In the genomic region with DNA sequence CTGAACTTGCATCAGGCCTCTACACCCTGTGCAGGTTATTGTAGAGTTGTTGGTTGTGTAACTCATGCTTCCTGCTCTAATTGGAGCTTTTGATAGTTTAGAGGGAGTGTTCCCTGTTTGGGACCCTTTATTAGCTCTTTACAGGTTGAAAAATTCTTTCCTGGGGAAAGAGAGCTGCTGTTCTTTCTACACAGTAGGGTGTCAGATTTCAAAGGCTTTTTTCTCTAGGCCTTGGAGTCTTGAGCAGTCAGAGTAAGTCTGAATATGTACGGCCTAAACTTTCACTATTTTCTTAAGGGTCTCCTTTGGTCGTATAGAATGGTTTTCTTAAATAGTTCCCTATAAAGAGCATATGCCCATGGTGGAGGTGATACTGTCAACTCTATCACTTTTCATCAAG, we compare ENCODE assay signal across 16 cellular contexts.
"Had no signal": no experiment of that assay in that cellular context is flagged by ENCODE, and none has a peak within 500 bp of the region (broad histone marks: within the 10 kb centered on the region; RNA-seq: fewer than 3 reads in every experiment).

No MANE protein-coding gene starts in this region.

- H3K4me3 Mint-ChIP-seq: activated T-helper 17 cell treated with anti-CD3 and anti-CD28 coated beads, Interleukin-2, amount 50 U/mL, for 72 hours; nephron; T-cell had no signal

- H3K27ac Mint-ChIP-seq: activated T-helper 17 cell treated with anti-CD3 and anti-CD28 coated beads, Interleukin-2, amount 50 U/mL, for 72 hours; T-cell had no signal

- H3K9me3 ChIP-seq: left lung, upper lobe of right lung had no signal

- ATAC-seq: activated T-helper 17 cell treated with anti-CD3 and anti-CD28 coated beads, Interleukin-2, amount 50 U/mL, for 72 hours; esophagus mucosa; left lung; T-cell; upper lobe of right lung had no signal

- H3K27ac ChIP-seq: left lung, upper lobe of right lung had no signal

- H3K4me1 ChIP-seq: left lung, upper lobe of right lung had no signal

- H3K4me1 Mint-ChIP-seq: activated T-helper 17 cell treated with anti-CD3 and anti-CD28 coated beads, Interleukin-2, amount 50 U/mL, for 72 hours; T-cell had no signal

- DNase-seq: activated CD4-positive, alpha-beta T cell treated with anti-CD3 and anti-CD28 coated beads for 48 hours; activated CD8-positive, alpha-beta memory T cell treated with anti-CD3 and anti-CD28 coated beads for 24 hours; activated naive CD4-positive, alpha-beta T cell treated with anti-CD3 and anti-CD28 coated beads, Interleukin-2, amount 50 U/mL, for 16 hours; amniotic stem cell; cerebellar nuclear complex; glutamatergic neuron; islet precursor cell; left lung; stimulated activated CD4-positive, alpha-beta T cell treated with anti-CD3 and anti-CD28 coated beads, Interleukin-12 subunit alpha, Interleukin-12 subunit beta, amount 100 ng/mL, for 4 hours; stimulated activated CD4-positive, alpha-beta T cell treated with anti-CD3 and anti-CD28 coated beads, Interleukin-2, amount 100 ng/mL, for 48 hours; stimulated activated naive CD4-positive, alpha-beta T cell treated with Interleukin-2 at 50 U/mL for 16 hours; T-cell; upper lobe of right lung had no signal

- H3K9me3 Mint-ChIP-seq: activated T-helper 17 cell treated with anti-CD3 and anti-CD28 coated beads, Interleukin-2, amount 50 U/mL, for 72 hours; nephron; T-cell had no signal

- H3K36me3 Mint-ChIP-seq: T-cell had no signal

- H3K36me3 ChIP-seq: left lung, upper lobe of right lung had no signal

- H3K4me3 ChIP-seq: left lung, upper lobe of right lung had no signal

- H3K27me3 ChIP-seq: left lung, upper lobe of right lung had no signal
